34 cellular contexts compared by ENCODE assay signal in the genomic region with DNA sequence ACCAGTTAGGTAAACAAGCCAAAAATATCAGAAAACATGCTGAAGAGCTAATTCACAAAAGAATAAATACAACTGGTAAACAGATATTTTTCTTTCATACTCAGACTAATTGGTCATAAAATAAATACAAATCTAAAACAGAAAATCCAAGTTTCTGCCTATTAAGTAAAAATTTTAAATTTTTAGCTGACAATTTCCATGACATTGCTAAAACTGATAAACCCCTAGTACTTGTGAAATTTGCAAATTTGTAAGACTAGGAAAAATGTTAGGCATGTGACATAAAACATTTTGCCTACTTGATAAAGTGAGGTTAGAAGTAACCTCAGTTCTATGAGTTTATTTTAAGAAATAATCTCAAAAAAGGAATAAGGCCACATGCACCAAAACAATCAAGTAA.
DNase-seq lines count a peak whose midpoint lies in the region; ATAC-seq, FAIRE-seq and TF ChIP-seq lines count a peak whose summit lies in the region.
"Had no signal": no experiment of that assay in that cellular context is flagged by ENCODE, and none has a peak within 500 bp of the region (broad histone marks: within the 10 kb centered on the region; RNA-seq: fewer than 3 reads in every experiment).

No MANE protein-coding gene starts in this region.

- no peaks in the 10 kb centered on the region for H4K20me1 ChIP-seq in HepG2 (ENCODE audit: insufficient read depth, low read length)
- H4K20me1 ChIP-seq in GM23248 (ENCODE audit: insufficient read depth), result no peaks in the 10 kb centered on the region
- H4K20me1 ChIP-seq: BLaER1; BLaER1 treated with 17β-estradiol and CSF1 and Interleukin-3, amounts not matched to agents 10 nM and 100 nM had no signal

- no peaks in the 10 kb centered on the region for H3K9me2 ChIP-seq in GM23248 (ENCODE audit: insufficient read depth)

- peaks cover 7% of the 10 kb centered on the region for H3K27me3 Mint-ChIP-seq in endodermal cell (ENCODE audit: insufficient read depth)
- H3K27me3 Mint-ChIP-seq: CD4-positive, CD25-positive, alpha-beta regulatory T cell had no signal

- no peak overlapping the region for H3K4me2 ChIP-seq in HepG2 (ENCODE audit: low read depth, low read length)
- H3K4me2 ChIP-seq in A549, result no peak overlapping the region
- no peak overlapping the region for H3K4me2 ChIP-seq in GM23248 (ENCODE audit: unreplicated experiment)
- H3K4me2 ChIP-seq: BLaER1; BLaER1 treated with 17β-estradiol and CSF1 and Interleukin-3, amounts not matched to agents 10 nM and 100 nM had no signal

- no peaks in the 10 kb centered on the region for H3K4me1 Mint-ChIP-seq in endodermal cell
- H3K4me1 Mint-ChIP-seq: B cell; CD14-positive monocyte; CD4-positive, alpha-beta memory T cell; CD4-positive, CD25-positive, alpha-beta regulatory T cell; CD8-positive, alpha-beta memory T cell had no signal

- no peak overlapping the region for H2AFZ ChIP-seq in HepG2 (ENCODE audit: low read length)
- H2AFZ ChIP-seq in GM23248, result no peak overlapping the region

- no peak overlapping the region for H3K4me3 Mint-ChIP-seq in endodermal cell
- H3K4me3 Mint-ChIP-seq: B cell; CD14-positive monocyte; CD4-positive, alpha-beta memory T cell; CD4-positive, alpha-beta T cell; CD4-positive, CD25-positive, alpha-beta regulatory T cell; CD8-positive, alpha-beta memory T cell; CD8-positive, alpha-beta T cell had no signal

- POLR2A ChIA-PET in HepG2 (lab: Yijun Ruan, JAX) (no interaction called here), A549 (lab: Yijun Ruan, JAX) (no interaction called here)

- no peak overlapping the region for H3K9ac ChIP-seq in HepG2 (ENCODE audit: insufficient read depth, low read depth, low read length)
- peak overlapping the region; percentile 15 for H3K9ac ChIP-seq in endodermal cell (ENCODE audit: extremely low read depth, low read length, poor library complexity, severe bottlenecking)
- H3K9ac ChIP-seq in GM23248, result no peak overlapping the region
- H3K9ac ChIP-seq: BLaER1; BLaER1 treated with 17β-estradiol and CSF1 and Interleukin-3, amounts not matched to agents 10 nM and 100 nM had no signal

- BruUV-seq in HepG2 (replicated peaks; lab: Mats Ljungman, UMichigan), result no TSS peak

- TF ChIP-seq POLR2A in HepG2 (IDR thresholded peaks at IDR 0.05; ENCODE audit: insufficient read depth in 1 of 2, low read depth in 2 of 2, low read length in 2 of 2), result no peak
- no peak for TF ChIP-seq POLR2A in right lobe of liver (IDR thresholded peaks at IDR 0.05)
- no peak for TF ChIP-seq POLR2A in A549 (IDR thresholded peaks at IDR 0.05; ENCODE audit: low read length)

- H3K79me2 ChIP-seq in HepG2 (ENCODE audit: insufficient read depth, low read length), result no peaks in the 10 kb centered on the region
- no peaks in the 10 kb centered on the region for H3K79me2 ChIP-seq in GM23248 (ENCODE audit: insufficient read depth)

- peaks cover 0 to 13% of the 10 kb centered on the region in 2 experiments; a peak in 2 of 5 replicates for H3K27me3 ChIP-seq in HepG2 (ENCODE audit: control insufficient read depth in 1 of 2, insufficient read depth in 2 of 2, low read length in 2 of 2)
- no peaks in the 10 kb centered on the region for H3K27me3 ChIP-seq in right lobe of liver
- H3K27me3 ChIP-seq in endodermal cell (ENCODE audit: control insufficient read depth, insufficient read depth, low read length, poor library complexity, severe bottlenecking), result no peaks in the 10 kb centered on the region
- no peaks in the 10 kb centered on the region for H3K27me3 ChIP-seq in GM23248 (replicated peaks; ENCODE audit: insufficient read depth)
- H3K27me3 ChIP-seq: BE2C; BLaER1; BLaER1 treated with 17β-estradiol and CSF1 and Interleukin-3, amounts not matched to agents 10 nM and 100 nM had no signal

- no peak overlapping the region for H3K27ac Mint-ChIP-seq in endodermal cell
- H3K27ac Mint-ChIP-seq: B cell; CD14-positive monocyte; CD4-positive, alpha-beta memory T cell; CD4-positive, alpha-beta T cell; CD4-positive, CD25-positive, alpha-beta regulatory T cell; CD8-positive, alpha-beta memory T cell; CD8-positive, alpha-beta T cell had no signal

- TF ChIP-seq EP300 in HepG2 (IDR thresholded peaks at IDR 0.05; ENCODE audit: low read depth in 2 of 2, low read length in 2 of 2), result no peak
- TF ChIP-seq EP300 in HepG2 (CRISPR knock-in tag; IDR thresholded peaks at IDR 0.05; ENCODE audit: borderline replicate concordance), result no peak
- no peak for TF ChIP-seq EP300 in A549 (IDR thresholded peaks at IDR 0.05)

- H3K27ac ChIP-seq in HepG2 (ENCODE audit: extremely low read length, insufficient read depth, low read length) (no peak overlapping the region), right lobe of liver (no peak overlapping the region), A549 (no peak overlapping the region), endodermal cell (ENCODE audit: low read depth, low read length) (no peak overlapping the region), GM23248 (no peak overlapping the region)
- H3K27ac ChIP-seq: 22Rv1; BLaER1; BLaER1 treated with 17β-estradiol and CSF1 and Interleukin-3, amounts not matched to agents 10 nM and 100 nM; C4-2B had no signal

- in situ Hi-C loops in HepG2 (cut with HindIII; ENCODE audit: extremely low pct_ligation_motif_present, low pct_unique_long_range_greater_than_20kb) (no loop called here), GM23248 (cut with MboI) (no loop called here)

- no peaks in the 10 kb centered on the region for H3K36me3 Mint-ChIP-seq in endodermal cell (ENCODE audit: low read depth)
- H3K36me3 Mint-ChIP-seq: CD14-positive monocyte; CD4-positive, alpha-beta memory T cell; CD4-positive, CD25-positive, alpha-beta regulatory T cell; CD8-positive, alpha-beta memory T cell; CD8-positive, alpha-beta T cell had no signal

- no peak for TF ChIP-seq CTCF in HepG2 (CRISPR knock-in tag; IDR thresholded peaks at IDR 0.05)
- no peak for TF ChIP-seq CTCF in right lobe of liver (IDR thresholded peaks at IDR 0.05)
- no peak for TF ChIP-seq CTCF in A549 (IDR thresholded peaks at IDR 0.05)
- TF ChIP-seq CTCF in endodermal cell (conservative IDR thresholded peaks at IDR 0.05), result no peak

- H3K4me3 ChIP-seq in HepG2 (replicated peaks in 1 of 3; ENCODE audit: insufficient read depth in 1 of 3, low read depth in 2 of 3, low read length in 3 of 3) (no peak overlapping the region), right lobe of liver (no peak overlapping the region), A549 (no peak overlapping the region), endodermal cell (ENCODE audit: low read length) (no peak overlapping the region), GM23248 (no peak overlapping the region)
- H3K4me3 ChIP-seq: BLaER1; BLaER1 treated with 17β-estradiol and CSF1 and Interleukin-3, amounts not matched to agents 10 nM and 100 nM had no signal

- CTCF ChIA-PET in HepG2 (lab: Yijun Ruan, JAX; ENCODE audit: low intra/inter-chr PET ratio, low total read pairs), result no interaction called here
- CTCF ChIA-PET in A549 (lab: Yijun Ruan, JAX), result no interaction called here

- H3K9me3 ChIP-seq in HepG2 (ENCODE audit: low read length) (no peaks in the 10 kb centered on the region), right lobe of liver (no peaks in the 10 kb centered on the region), A549 (no peaks in the 10 kb centered on the region), endodermal cell (ENCODE audit: control insufficient read depth, low read length) (no peaks in the 10 kb centered on the region), GM23248 (ENCODE audit: low read depth) (no peaks in the 10 kb centered on the region)
- H3K9me3 ChIP-seq: BE2C; BLaER1; BLaER1 treated with 17β-estradiol and CSF1 and Interleukin-3, amounts not matched to agents 10 nM and 100 nM; Caco-2 had no signal

- DNase-seq in HepG2 (ENCODE audit: low spot score) (no peak), right lobe of liver (no peak), A549 (ENCODE audit: low read depth in 1 of 2, low spot score in 1 of 2) (no peak), endodermal cell (no peak), GM23248 (no peak), T-helper 9 cell (no peak)
- DNase-seq: 8988T; ACHN; AML-193; BE2C; C1 segment of cervical spinal cord; Caco-2; Calu3; CD4-positive, alpha-beta memory T cell; CD4-positive, alpha-beta T cell; CD4-positive, CD25-positive, alpha-beta regulatory T cell; CD8-positive, alpha-beta memory T cell; CD8-positive, alpha-beta T cell; COR-L47; DMS 273 treated with DMSO at 0.1 percent for 48 hours; DMS153; DMS53; DMS79; DMS79 treated with DMSO at 0.1 percent for 48 hours; DND-41; EL had no signal

- H3K4me1 ChIP-seq in HepG2 (ENCODE audit: insufficient read depth, low read length) (no peaks in the 10 kb centered on the region), right lobe of liver (no peaks in the 10 kb centered on the region), A549 (no peaks in the 10 kb centered on the region), endodermal cell (ENCODE audit: control insufficient read depth, insufficient read depth, low read length) (no peaks in the 10 kb centered on the region), GM23248 (ENCODE audit: insufficient read depth) (no peaks in the 10 kb centered on the region)
- H3K4me1 ChIP-seq: BE2C; BLaER1; BLaER1 treated with 17β-estradiol and CSF1 and Interleukin-3, amounts not matched to agents 10 nM and 100 nM; Caco-2 had no signal

- intact Hi-C loops in HepG2 (cut with micrococcal nuclease; ENCODE audit: unreplicated experiment) (no loop called here), right lobe of liver (cut with DNase I) (no loop called here)

- H3F3A ChIP-seq in GM23248 (ENCODE audit: insufficient read depth), result no peaks in the 10 kb centered on the region

- FAIRE-seq in HepG2 (lab: Jason Lieb, UNC) (no peak), A549 (lab: Jason Lieb, UNC) (no peak)
- FAIRE-seq: A204.1, D721Med had no signal

- ATAC-seq in HepG2 (no peak), right lobe of liver (no peak), A549 (no peak)
- ATAC-seq: CD8-positive, alpha-beta T cell had no signal

- TF ChIP-seq RAD21 in HepG2 (CRISPR knock-in tag; IDR thresholded peaks at IDR 0.05) (no peak), A549 (conservative IDR thresholded peaks at IDR 0.05 in 1 of 2, IDR thresholded peaks at IDR 0.05 in 1 of 2) (no peak)

- H3K36me3 ChIP-seq in HepG2 (replicated peaks in 1 of 2; ENCODE audit: control insufficient read depth in 1 of 2, insufficient read depth in 2 of 2, low read length in 2 of 2) (no peaks in the 10 kb centered on the region), right lobe of liver (no peaks in the 10 kb centered on the region), endodermal cell (ENCODE audit: control insufficient read depth, insufficient read depth, low read length) (no peaks in the 10 kb centered on the region), GM23248 (ENCODE audit: low read depth) (no peaks in the 10 kb centered on the region)
- H3K36me3 ChIP-seq: BE2C; BLaER1; BLaER1 treated with 17β-estradiol and CSF1 and Interleukin-3, amounts not matched to agents 10 nM and 100 nM had no signal

- H3K9me3 Mint-ChIP-seq in endodermal cell, result no peaks in the 10 kb centered on the region
- H3K9me3 Mint-ChIP-seq: CD4-positive, alpha-beta T cell; CD8-positive, alpha-beta memory T cell; CD8-positive, alpha-beta T cell had no signal

TF ChIP-seq in A549, 52 proteins besides CTCF, POLR2A, EP300 and RAD21:
- peak; percentile 10 for TF ChIP-seq MAFK (IDR thresholded peaks at IDR 0.05; ENCODE audit: partially characterized antibody)
- TF ChIP-seq CEBPB (IDR thresholded peaks at IDR 0.05), result no peak
TF ChIP-seq in A549: peak in this region for 1.

Comparison
In these comparisons a context has a peak if more than half of its experiments do, and no peak if none do; other contexts are left out.
1. Of the 38 proteins assayed by ChIP-seq in both HepG2 and A549: peak only in HepG2: none; only in A549: none; in both: MAFK; in neither: 37.